In genomic region chr9:133792721-133793470, GRCh38 we compare ENCODE assay signal across 1 cellular context.
TF ChIP-seq lines count a peak whose summit lies in the region.

No MANE protein-coding gene starts in this region.

TF ChIP-seq in HepG2, 621 proteins besides CTCF, POLR2A, EP300 and RAD21 (continued from another document and continues in another):
- TF ChIP-seq ZBTB33 (CRISPR knock-in tag; IDR thresholded peaks at IDR 0.05) (peak; percentile 73; the same call in 1 of the 2 replicates), HOXA5 (CRISPR knock-in tag; IDR thresholded peaks at IDR 0.05) (no peak), PHF21A (CRISPR knock-in tag; IDR thresholded peaks at IDR 0.05) (no peak), ZFP91 (CRISPR knock-in tag; IDR thresholded peaks at IDR 0.05; ENCODE audit: borderline replicate concordance) (0 out of 2 replicates have a peak, but pooled peaks have one; percentile 30), FOSL2 (CRISPR knock-in tag; IDR thresholded peaks at IDR 0.05) (no peak), ATF7-NPFF (CRISPR knock-in tag; IDR thresholded peaks at IDR 0.05; ENCODE audit: low read depth) (no peak), ZBTB49 (CRISPR knock-in tag; IDR thresholded peaks at IDR 0.05; ENCODE audit: borderline replicate concordance) (no peak), RNF2 (conservative IDR thresholded peaks at IDR 0.05; ENCODE audit: low read depth) (no peak), HOXA7 (CRISPR knock-in tag; IDR thresholded peaks at IDR 0.05) (no peak), ZBTB42 (CRISPR knock-in tag; IDR thresholded peaks at IDR 0.05) (no peak), ZNF331 (CRISPR knock-in tag; IDR thresholded peaks at IDR 0.05) (peak; percentile 54; the same call in 1 of the 2 replicates), SNAPC5 (CRISPR knock-in tag; IDR thresholded peaks at IDR 0.05; ENCODE audit: borderline replicate concordance) (no peak), ZBTB38 (CRISPR knock-in tag; IDR thresholded peaks at IDR 0.05) (peak; percentile 81), KAT2B (IDR thresholded peaks at IDR 0.05; ENCODE audit: borderline replicate concordance, low read depth, low read length) (no peak), PLRG1 (conservative IDR thresholded peaks at IDR 0.05) (no peak), ZBTB37 (CRISPR knock-in tag; IDR thresholded peaks at IDR 0.05) (no peak), MNT (IDR thresholded peaks at IDR 0.05) (no peak), ZFP41 (CRISPR knock-in tag; IDR thresholded peaks at IDR 0.05; ENCODE audit: borderline replicate concordance) (no peak), ZBTB1 (CRISPR knock-in tag; IDR thresholded peaks at IDR 0.05; ENCODE audit: borderline replicate concordance) (no peak), MLXIP (CRISPR knock-in tag; IDR thresholded peaks at IDR 0.05; ENCODE audit: borderline replicate concordance) (no peak), PBX3 (CRISPR knock-in tag; IDR thresholded peaks at IDR 0.05; ENCODE audit: borderline replicate concordance) (no peak), ZNF414 (CRISPR knock-in tag; IDR thresholded peaks at IDR 0.05) (peak; percentile 64; the same call in 1 of the 2 replicates), ISL2 (CRISPR knock-in tag; IDR thresholded peaks at IDR 0.05) (0 out of 2 replicates have a peak, but pooled peaks have one; percentile 25), LCORL (IDR thresholded peaks at IDR 0.05) (no peak), LCORL (CRISPR knock-in tag; IDR thresholded peaks at IDR 0.05) (peak; percentile 64; the same call in 1 of the 2 replicates), PATZ1 (CRISPR knock-in tag; IDR thresholded peaks at IDR 0.05) (peak; percentile 36; the same call in 1 of the 2 replicates), ZNF350 (CRISPR knock-in tag; IDR thresholded peaks at IDR 0.05; ENCODE audit: borderline replicate concordance, low read depth) (peak; percentile 32; the same call in 1 of the 2 replicates), GLI4 (CRISPR knock-in tag; IDR thresholded peaks at IDR 0.05; ENCODE audit: borderline replicate concordance) (no peak), BCL6 (CRISPR knock-in tag; IDR thresholded peaks at IDR 0.05) (0 out of 2 replicates have a peak, but pooled peaks have one; percentile 14), TAF1 (CRISPR knock-in tag; IDR thresholded peaks at IDR 0.05) (no peak), KLF6 (CRISPR knock-in tag; IDR thresholded peaks at IDR 0.05) (no peak), CEBPG (CRISPR knock-in tag; IDR thresholded peaks at IDR 0.05) (0 out of 2 replicates have a peak, but pooled peaks have one; percentile 12), ZNF138 (CRISPR knock-in tag; IDR thresholded peaks at IDR 0.05; ENCODE audit: low read depth) (no peak), MLLT10 (CRISPR knock-in tag; IDR thresholded peaks at IDR 0.05) (no peak), ZNF281 (CRISPR knock-in tag; IDR thresholded peaks at IDR 0.05; ENCODE audit: borderline replicate concordance) (peak; percentile 33; the same call in 1 of the 2 replicates), HBP1 (CRISPR knock-in tag; IDR thresholded peaks at IDR 0.05; ENCODE audit: low read depth) (no peak), NFKBIZ (CRISPR knock-in tag; IDR thresholded peaks at IDR 0.05) (no peak)
